11 cellular contexts compared by ENCODE assay signal in the genomic region with DNA sequence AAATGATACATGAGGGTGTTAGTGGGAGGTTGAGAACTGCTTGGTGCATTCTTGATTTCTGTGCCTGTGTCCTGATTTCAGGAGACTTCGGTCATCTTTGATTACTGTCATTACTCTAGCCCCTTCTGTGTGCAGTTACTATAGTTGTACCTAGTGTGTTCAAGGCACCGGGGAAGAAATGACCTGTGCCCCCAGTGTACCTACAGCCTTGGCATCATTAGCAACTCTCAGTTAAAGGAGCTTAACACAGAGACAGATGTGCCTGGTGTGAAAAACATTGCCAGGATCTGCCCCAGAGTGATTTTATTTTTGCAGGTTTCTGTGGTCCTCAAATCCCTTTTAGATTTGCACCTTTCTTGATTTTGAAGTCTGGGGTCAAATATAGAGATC.
A peak's percentile ranks its signal among the peaks of the same experiment; 100 is the strongest.
DNase-seq lines count a peak whose midpoint lies in the region; ATAC-seq and TF ChIP-seq lines count a peak whose summit lies in the region.
"Had no signal": no experiment of that assay in that cellular context is flagged by ENCODE, and none has a peak within 500 bp of the region (broad histone marks: within the 10 kb centered on the region; RNA-seq: fewer than 3 reads in every experiment).

No MANE protein-coding gene starts in this region.

- 47% methylated on average over 2 of the region's 2 CpGs for WGBS in right lobe of liver (ENCODE audit: insufficient coverage, low coverage, low lambda C conversion rate, missing lambda C conversion rate)

- H3K27me3 Mint-ChIP-seq in stimulated activated naive CD8-positive, alpha-beta T cell treated with anti-CD3 and anti-CD28 coated beads, Interleukin-15, Interleukin-2, amounts not matched to agents 100 ng/mL and 50 ng/mL, for 24 hours, result no peaks in the 10 kb centered on the region
- H3K27me3 Mint-ChIP-seq in activated T-helper 17 cell treated with anti-CD3 and anti-CD28 coated beads, Interleukin-2, amount 50 U/mL, for 72 hours, result no peaks in the 10 kb centered on the region
- no peaks in the 10 kb centered on the region for H3K27me3 Mint-ChIP-seq in type B pancreatic cell

- peak overlapping the region; percentile 45 for H3K4me3 Mint-ChIP-seq in stimulated activated naive CD8-positive, alpha-beta T cell treated with anti-CD3 and anti-CD28 coated beads, Interleukin-15, Interleukin-2, amounts not matched to agents 100 ng/mL and 50 ng/mL, for 24 hours
- H3K4me3 Mint-ChIP-seq in activated T-helper 17 cell treated with anti-CD3 and anti-CD28 coated beads, Interleukin-2, amount 50 U/mL, for 72 hours, result peak overlapping the region; percentile 81
- H3K4me3 Mint-ChIP-seq in type B pancreatic cell, result peak overlapping the region; percentile 37

- no peak for DNase-seq in stimulated activated naive CD8-positive, alpha-beta T cell treated with anti-CD3 and anti-CD28 coated beads, Interleukin-15, Interleukin-2, amounts not matched to agents 100 U/mL and 50 U/mL, for 24 hours
- DNase-seq in right lobe of liver, result no peak
- DNase-seq in type B pancreatic cell (ENCODE audit: extremely low spot score, unreplicated experiment), result no peak
- DNase-seq in stimulated activated naive CD4-positive, alpha-beta T cell (lab: John Stamatoyannopoulos, UW), result no peak
- no peak for DNase-seq in SW480 (ENCODE audit: low spot score)
- no peak for DNase-seq in stimulated activated naive CD4-positive, alpha-beta T cell treated with Interleukin-2 at 50 U/mL for 16 hours (lab: John Stamatoyannopoulos, UW)
- DNase-seq: activated effector memory CD4-positive, alpha-beta T cell treated with anti-CD3 and anti-CD28 coated beads, Interleukin-2, amount 50 U/mL, for 16 hours; NCI-H446 had no signal

- no peak overlapping the region for H3K4me3 ChIP-seq in right lobe of liver

- peaks cover 91% of the 10 kb centered on the region for H3K4me1 Mint-ChIP-seq in stimulated activated naive CD8-positive, alpha-beta T cell treated with anti-CD3 and anti-CD28 coated beads, Interleukin-15, Interleukin-2, amounts not matched to agents 100 ng/mL and 50 ng/mL, for 24 hours (ENCODE audit: low read depth)
- H3K4me1 Mint-ChIP-seq in activated T-helper 17 cell treated with anti-CD3 and anti-CD28 coated beads, Interleukin-2, amount 50 U/mL, for 72 hours, result peaks cover 35% of the 10 kb centered on the region
- H3K4me1 Mint-ChIP-seq in type B pancreatic cell (ENCODE audit: unreplicated experiment), result peaks cover 31% of the 10 kb centered on the region

- H3K27me3 ChIP-seq in right lobe of liver, result no peaks in the 10 kb centered on the region

- H3K9me3 Mint-ChIP-seq in stimulated activated naive CD8-positive, alpha-beta T cell treated with anti-CD3 and anti-CD28 coated beads, Interleukin-15, Interleukin-2, amounts not matched to agents 100 ng/mL and 50 ng/mL, for 24 hours, result peaks cover 5% of the 10 kb centered on the region
- H3K9me3 Mint-ChIP-seq in activated T-helper 17 cell treated with anti-CD3 and anti-CD28 coated beads, Interleukin-2, amount 50 U/mL, for 72 hours, result no peaks in the 10 kb centered on the region
- peaks cover 5% of the 10 kb centered on the region for H3K9me3 Mint-ChIP-seq in type B pancreatic cell

- peaks cover 64% of the 10 kb centered on the region for H3K36me3 Mint-ChIP-seq in stimulated activated naive CD8-positive, alpha-beta T cell treated with anti-CD3 and anti-CD28 coated beads, Interleukin-15, Interleukin-2, amounts not matched to agents 100 ng/mL and 50 ng/mL, for 24 hours (ENCODE audit: low read depth)
- peaks cover 83% of the 10 kb centered on the region for H3K36me3 Mint-ChIP-seq in activated T-helper 17 cell treated with anti-CD3 and anti-CD28 coated beads, Interleukin-2, amount 50 U/mL, for 72 hours (ENCODE audit: low read depth)
- H3K36me3 Mint-ChIP-seq in type B pancreatic cell, result peaks cover 33% of the 10 kb centered on the region

- H3K9me3 ChIP-seq in right lobe of liver, result no peaks in the 10 kb centered on the region

- peak overlapping the region; percentile 85 for H3K27ac Mint-ChIP-seq in stimulated activated naive CD8-positive, alpha-beta T cell treated with anti-CD3 and anti-CD28 coated beads, Interleukin-15, Interleukin-2, amounts not matched to agents 100 ng/mL and 50 ng/mL, for 24 hours
- peak overlapping the region; percentile 93 for H3K27ac Mint-ChIP-seq in activated T-helper 17 cell treated with anti-CD3 and anti-CD28 coated beads, Interleukin-2, amount 50 U/mL, for 72 hours
- H3K27ac Mint-ChIP-seq in type B pancreatic cell, result peak overlapping the region; percentile 58

- peak overlapping the region; percentile 63 to 79 (median 71) for H3K27ac ChIP-seq in right lobe of liver
- H3K27ac ChIP-seq: HL-60 had no signal

- no peak for TF ChIP-seq POLR2A in right lobe of liver (IDR thresholded peaks at IDR 0.05)

- intact Hi-C loops in right lobe of liver (cut with DNase I), result no loop called here

- no peak for TF ChIP-seq CTCF in right lobe of liver (IDR thresholded peaks at IDR 0.05)
- TF ChIP-seq CTCF in type B pancreatic cell (conservative IDR thresholded peaks at IDR 0.05), result no peak

- H3K36me3 ChIP-seq in right lobe of liver, result no peaks in the 10 kb centered on the region

- no peak for ATAC-seq in stimulated activated naive CD8-positive, alpha-beta T cell treated with anti-CD3 and anti-CD28 coated beads, Interleukin-15, Interleukin-2, amounts not matched to agents 100 U/mL and 50 U/mL, for 24 hours
- ATAC-seq in activated T-helper 17 cell treated with anti-CD3 and anti-CD28 coated beads, Interleukin-2, amount 50 U/mL, for 72 hours (replicated peaks), result no peak
- peak; percentile 21 to 72 (median 62) for ATAC-seq in right lobe of liver

- peaks cover 0 to 35% (median 3%) of the 10 kb centered on the region in 4 donors for H3K4me1 ChIP-seq in right lobe of liver

Comparison
In these comparisons a context has a peak if more than half of its experiments do, and no peak if none do; other contexts are left out.
1. ATAC-seq: peak in right lobe of liver (4 of 4); none in stimulated activated naive CD8-positive, alpha-beta T cell treated with anti-CD3 and anti-CD28 coated beads, Interleukin-15, Interleukin-2, amounts not matched to agents 100 U/mL and 50 U/mL, for 24 hours (single experiment) and activated T-helper 17 cell treated with anti-CD3 and anti-CD28 coated beads, Interleukin-2, amount 50 U/mL, for 72 hours (single experiment).
2. Peak in every context shown above with its lines, with median percentiles within 50 percentile points of each other: H3K27ac Mint-ChIP-seq and H3K4me3 Mint-ChIP-seq.